ENCODE assay signal across 18 cellular contexts in genomic region chr19:45150180-45150579, GRCh38. TPM values are rescaled to one million over a fixed set of nuclear protein-coding genes. Genes with fewer than 3 reads are reported as not detected.
"Had no signal": no experiment of that assay in that cellular context is flagged by ENCODE, and none has a peak within 500 bp of the region (broad histone marks: within the 10 kb centered on the region; RNA-seq: fewer than 3 reads in every experiment).

No MANE protein-coding gene starts in this region.

- H3K27ac ChIP-seq: HL-60 had no signal

- H3K36me3 Mint-ChIP-seq: IgD-negative memory B cell, T-cell had no signal

- DNase-seq: KBM-7, NCI-H1048, NCI-H1105, NCI-H1417, NCI-H1436 treated with DMSO at 0.1 percent for 48 hours, NCI-H1694, NCI-H187 treated with DMSO at 0.1 percent for 48 hours, NCI-H2081, NCI-H2107, NCI-H2227 treated with DMSO at 0.1 percent for 48 hours, NCI-H524, NCI-H774, SHP77, SK-N-SH, SW 1271, T-cell had no signal

- H3K4me2 ChIP-seq: SK-N-SH had no signal

- H3K9ac ChIP-seq: SK-N-SH had no signal

- H3K9me3 ChIP-seq: SK-N-SH had no signal

- H3K27ac Mint-ChIP-seq: IgD-negative memory B cell had no signal

- ATAC-seq: T-cell had no signal

RNA-seq across cellular contexts. Expression of gene NKPD1, which starts 10.6 kb away (rescaled TPM):
- polyA plus RNA-seq: IgD-negative memory B cell had no signal
